ENCODE assay signal across 12 cellular contexts in genomic region chr7:44036364-44036763, GRCh38. TPM values are rescaled to one million over a fixed set of nuclear protein-coding genes. Genes with fewer than 3 reads are reported as not detected.
DNase-seq lines count a peak whose midpoint lies in the region; ATAC-seq and TF ChIP-seq lines count a peak whose summit lies in the region.
"Not testable (repeated sequence)": the region's sequence is repeated elsewhere in the genome, so short reads cannot be mapped to it uniquely, and the experiment has no call there.
"Had no signal": no experiment of that assay in that cellular context is flagged by ENCODE, and none has a peak within 500 bp of the region (broad histone marks: within the 10 kb centered on the region; RNA-seq: fewer than 3 reads in every experiment).

No MANE protein-coding gene starts in this region.

- not testable (repeated sequence) for H3K4me1 ChIP-seq in mucosa of descending colon (ENCODE audit: low read depth)

- not testable (repeated sequence) for H3K36me3 Mint-ChIP-seq in activated naive CD8-positive, alpha-beta T cell treated with anti-CD3 and anti-CD28 coated beads, Interleukin-2, amount 50 U/mL, for 24 hours (ENCODE audit: low read depth)

- ATAC-seq in activated naive CD8-positive, alpha-beta T cell treated with anti-CD3 and anti-CD28 coated beads, Interleukin-2, amount 50 U/mL, for 24 hours: peak; percentile 16
- ATAC-seq in esophagus mucosa: peak; percentile 53
- peak; percentile 56 for ATAC-seq in mucosa of descending colon
- ATAC-seq in stimulated activated naive CD8-positive, alpha-beta T cell treated with anti-CD3 and anti-CD28 coated beads, Interleukin-15, amount 100 ng/mL, for 72 hours: peak; percentile 2

- DNase-seq in DMS53 (lab: John Stamatoyannopoulos, UW) (peak; percentile 44), LHCN-M2 (ENCODE audit: low read depth) (peak; percentile 29), SIG-M5 treated with dmso at 0.1 percent for 504 hours (lab: John Stamatoyannopoulos, UW; ENCODE audit: unreplicated experiment) (peak; percentile 25), mucosa of descending colon (peak in 2 of 3 donors; percentile 64 to 83)
- peak; percentile 35 to 46 for DNase-seq in activated CD4-positive, alpha-beta T cell treated with anti-CD3 and anti-CD28 coated beads, Interleukin-2, amount 50 U/mL, for 48 hours
- peak; percentile 44 for DNase-seq in activated naive CD8-positive, alpha-beta T cell treated with anti-CD3 and anti-CD28 coated beads, Interleukin-2, amount 50 U/mL, for 24 hours
- DNase-seq in stimulated activated naive CD8-positive, alpha-beta T cell treated with anti-CD3 and anti-CD28 coated beads, Interleukin-15, amount 100 ng/mL, for 72 hours: peak; percentile 33 to 43

- intact Hi-C loops in mucosa of descending colon (cut with DNase I, micrococcal nuclease): not testable (repeated sequence)

- not testable (repeated sequence) for H3K9me3 Mint-ChIP-seq in activated naive CD8-positive, alpha-beta T cell treated with anti-CD3 and anti-CD28 coated beads, Interleukin-2, amount 50 U/mL, for 24 hours; stimulated activated naive CD8-positive, alpha-beta T cell treated with anti-CD3 and anti-CD28 coated beads, Interleukin-15, amount 100 ng/mL, for 72 hours

- not testable (repeated sequence) for H3K27ac Mint-ChIP-seq in activated naive CD8-positive, alpha-beta T cell treated with anti-CD3 and anti-CD28 coated beads, Interleukin-2, amount 50 U/mL, for 24 hours; stimulated activated naive CD8-positive, alpha-beta T cell treated with anti-CD3 and anti-CD28 coated beads, Interleukin-15, amount 100 ng/mL, for 72 hours

- TF ChIP-seq CTCF in mucosa of descending colon (IDR thresholded peaks at IDR 0.05): not testable (repeated sequence)

- H3K4me3 ChIP-seq in mucosa of descending colon: not testable (repeated sequence)

- not testable (repeated sequence) for H3K9me3 ChIP-seq in mucosa of descending colon

- H3K4me1 Mint-ChIP-seq in activated naive CD8-positive, alpha-beta T cell treated with anti-CD3 and anti-CD28 coated beads, Interleukin-2, amount 50 U/mL, for 24 hours: not testable (repeated sequence)
- peaks cover 20% of the 10 kb centered on the region for H3K4me1 Mint-ChIP-seq in stimulated activated naive CD8-positive, alpha-beta T cell treated with anti-CD3 and anti-CD28 coated beads, Interleukin-15, amount 100 ng/mL, for 72 hours

- not testable (repeated sequence) for H3K36me3 ChIP-seq in mucosa of descending colon (ENCODE audit: low read depth)

- not testable (repeated sequence) for H3K4me3 Mint-ChIP-seq in activated naive CD8-positive, alpha-beta T cell treated with anti-CD3 and anti-CD28 coated beads, Interleukin-2, amount 50 U/mL, for 24 hours; stimulated activated naive CD8-positive, alpha-beta T cell treated with anti-CD3 and anti-CD28 coated beads, Interleukin-15, amount 100 ng/mL, for 72 hours

- H3K27me3 Mint-ChIP-seq in activated naive CD8-positive, alpha-beta T cell treated with anti-CD3 and anti-CD28 coated beads, Interleukin-2, amount 50 U/mL, for 24 hours; stimulated activated naive CD8-positive, alpha-beta T cell treated with anti-CD3 and anti-CD28 coated beads, Interleukin-15, amount 100 ng/mL, for 72 hours: not testable (repeated sequence)

RNA-seq across cellular contexts. Expression of gene DBNL, which starts 8.1 kb away (rescaled TPM):
- 226 and 271 TPM in 2 replicates for total RNA-seq in LHCN-M2 (2014; rRNA removed)
- polyA plus RNA-seq in LHCN-M2 (2012): 199 TPM
- total RNA-seq in esophagus mucosa: 157 TPM
- total RNA-seq in mucosa of descending colon: 10 to 100 TPM; 84.2 to 91.2 (median 89.8) TPM

RNA-seq across cellular contexts. Expression of gene PGAM2, which starts 29.0 kb away (rescaled TPM):
- total RNA-seq in LHCN-M2 (2014; rRNA removed): not detected in 2 replicates
- polyA plus RNA-seq in LHCN-M2 (2012): 0.61 TPM
- total RNA-seq in esophagus mucosa: 2.6 TPM
- 1 to 10 TPM in 1 of 3 donors, under 1 TPM in 2; 0.84 to 1.4 (median 0.96) TPM for total RNA-seq in mucosa of descending colon
- total RNA-seq: kidney epithelial cell, SJCRH30, vagina had no signal

RNA-seq across cellular contexts. Expression of gene SPDYE1, which starts 38.7 kb away (rescaled TPM):
- total RNA-seq in LHCN-M2 (2014; rRNA removed): not detected in 2 replicates
- 0.16 TPM for polyA plus RNA-seq in LHCN-M2 (2012)
- not detected for total RNA-seq in esophagus mucosa
- not detected for total RNA-seq in mucosa of descending colon
- total RNA-seq: cardiac muscle cell, kidney epithelial cell, SJCRH30, vagina had no signal

RNA-seq across cellular contexts. Expression of gene POLM, which starts 46.0 kb away (rescaled TPM):
- 18.4 and 19.4 TPM in 2 replicates for total RNA-seq in LHCN-M2 (2014; rRNA removed)
- 6.8 TPM for polyA plus RNA-seq in LHCN-M2 (2012)
- total RNA-seq in esophagus mucosa: 14.8 TPM
- total RNA-seq in mucosa of descending colon: 10 to 100 TPM; 27.0 to 33.7 (median 28.1) TPM

Comparison
In these comparisons a context has a peak if more than half of its experiments do, and no peak if none do; other contexts are left out.
1. ATAC-seq: peak in every context shown above with its lines; median percentile 56 in mucosa of descending colon; 53 in esophagus mucosa; 16 in activated naive CD8-positive, alpha-beta T cell treated with anti-CD3 and anti-CD28 coated beads, Interleukin-2, amount 50 U/mL, for 24 hours; 2 in stimulated activated naive CD8-positive, alpha-beta T cell treated with anti-CD3 and anti-CD28 coated beads, Interleukin-15, amount 100 ng/mL, for 72 hours.